14 cellular contexts compared by ENCODE assay signal in genomic region chr6:158017621-158018369, GRCh38. TPM values are rescaled to one million over a fixed set of nuclear protein-coding genes. Genes with fewer than 3 reads are reported as not detected.
DNase-seq lines count a peak whose midpoint lies in the region; ATAC-seq, FAIRE-seq and TF ChIP-seq lines count a peak whose summit lies in the region.
"Had no signal": no experiment of that assay in that cellular context is flagged by ENCODE, and none has a peak within 500 bp of the region (broad histone marks: within the 10 kb centered on the region; RNA-seq: fewer than 3 reads in every experiment).

No MANE protein-coding gene starts in this region.

- H3K4me3 ChIP-seq in Panc1 (ENCODE audit: low read depth in 2 of 2, low read length in 2 of 2) (no peak overlapping the region), HepG2 (replicated peaks in 1 of 3; ENCODE audit: insufficient read depth in 1 of 3, low read depth in 2 of 3, low read length in 3 of 3) (no peak overlapping the region)
- H3K4me3 ChIP-seq: prostate gland had no signal

- H3K36me3 Mint-ChIP-seq in HFFc6 (ENCODE audit: low read depth) = peaks cover 20% of the 10 kb centered on the region; the same call in 1 of the 2 replicates

- no peaks in the 10 kb centered on the region; the same call in 1 of the 2 replicates for H3K36me3 ChIP-seq in Panc1 (ENCODE audit: control insufficient read depth, insufficient read depth, low read length)
- peaks cover 41 to 69% of the 10 kb centered on the region in 2 experiments for H3K36me3 ChIP-seq in HepG2 (replicated peaks in 1 of 2; ENCODE audit: control insufficient read depth in 1 of 2, insufficient read depth in 2 of 2, low read length in 2 of 2)
- H3K36me3 ChIP-seq: prostate gland had no signal

- no peaks in the 10 kb centered on the region for H4K20me1 ChIP-seq in HepG2 (ENCODE audit: insufficient read depth, low read length)

- no peaks in the 10 kb centered on the region for H3K27me3 Mint-ChIP-seq in HFFc6 (ENCODE audit: insufficient read depth)
- H3K27me3 Mint-ChIP-seq: activated naive CD4-positive, alpha-beta T cell treated with anti-CD3 and anti-CD28 coated beads, Interleukin-2, amount 10 ng/mL, durations not matched to agents 7 days and 5 days; CD4-positive, CD25-positive, alpha-beta regulatory T cell had no signal

- no peaks in the 10 kb centered on the region for H3K9me3 Mint-ChIP-seq in HFFc6
- H3K9me3 Mint-ChIP-seq: activated naive CD4-positive, alpha-beta T cell treated with anti-CD3 and anti-CD28 coated beads, Interleukin-2, amount 10 ng/mL, durations not matched to agents 7 days and 5 days; CD4-positive, CD25-positive, alpha-beta regulatory T cell had no signal

- TF ChIP-seq RAD21 in HepG2 (CRISPR knock-in tag; IDR thresholded peaks at IDR 0.05) = no peak

- peaks cover 91% of the 10 kb centered on the region for H3K79me2 ChIP-seq in HepG2 (ENCODE audit: insufficient read depth, low read length)

- peaks cover 46% of the 10 kb centered on the region for H3K4me1 Mint-ChIP-seq in HFFc6 (ENCODE audit: low read depth)

- no peak overlapping the region for H3K9ac ChIP-seq in HepG2 (ENCODE audit: insufficient read depth, low read depth, low read length)

- POLR2A ChIA-PET in Panc1 (lab: Charles Lee) (interaction anchor here (0.6 kb wide), 1 partner anchor 1727 kb away, joined by 7 read pairs; no protein-coding TSS in a partner anchor), HepG2 (lab: Yijun Ruan, JAX) (interaction anchor here (11.3 kb wide), 1 partner anchor 34 kb away, joined by 345 read pairs; the partner anchor contains the start of gene SYNJ2)

- no peak overlapping the region for H2AFZ ChIP-seq in HepG2 (ENCODE audit: low read length)

- H3K4me3 Mint-ChIP-seq in HFFc6 = no peak overlapping the region
- H3K4me3 Mint-ChIP-seq: activated naive CD4-positive, alpha-beta T cell treated with anti-CD3 and anti-CD28 coated beads, Interleukin-2, amount 10 ng/mL, durations not matched to agents 7 days and 5 days; CD4-positive, CD25-positive, alpha-beta regulatory T cell had no signal

- no peak overlapping the region for H3K27ac Mint-ChIP-seq in HFFc6
- H3K27ac Mint-ChIP-seq: activated naive CD4-positive, alpha-beta T cell treated with anti-CD3 and anti-CD28 coated beads, Interleukin-2, amount 10 ng/mL, durations not matched to agents 7 days and 5 days; CD4-positive, CD25-positive, alpha-beta regulatory T cell had no signal

- CTCF ChIA-PET in Panc1 (lab: Charles Lee) = no interaction called here
- CTCF ChIA-PET in HepG2 (lab: Yijun Ruan, JAX; ENCODE audit: low intra/inter-chr PET ratio, low total read pairs) = no interaction called here

- no peak for FAIRE-seq in HepG2 (lab: Jason Lieb, UNC)

- no peak for TF ChIP-seq CTCF in Panc1 (IDR thresholded peaks at IDR 0.05)
- no peak for TF ChIP-seq CTCF in HepG2 (CRISPR knock-in tag; IDR thresholded peaks at IDR 0.05)
- TF ChIP-seq CTCF in HFFc6 (IDR thresholded peaks at IDR 0.05) = no peak

- H3K27me3 ChIP-seq in Panc1 (ENCODE audit: control insufficient read depth, insufficient read depth, low read length) (no peaks in the 10 kb centered on the region), HepG2 (ENCODE audit: control insufficient read depth in 1 of 2, insufficient read depth in 2 of 2, low read length in 2 of 2) (no peaks in the 10 kb centered on the region)

- intact Hi-C loops in Panc1 (cut with micrococcal nuclease; ENCODE audit: unreplicated experiment) (no loop called here), HepG2 (cut with micrococcal nuclease; ENCODE audit: unreplicated experiment) (no loop called here)

- H3K9me3 ChIP-seq in Panc1 (ENCODE audit: control insufficient read depth, insufficient read depth, low read depth, low read length) = no peaks in the 10 kb centered on the region
- H3K9me3 ChIP-seq in HepG2 (ENCODE audit: low read length) = no peaks in the 10 kb centered on the region
- H3K9me3 ChIP-seq: prostate gland had no signal

- DNase-seq in Panc1 (ENCODE audit: low read depth, low spot score) = no peak
- no peak for DNase-seq in HepG2 (ENCODE audit: low spot score)
- no peak for DNase-seq in substantia nigra (lab: John Stamatoyannopoulos, UW)
- DNase-seq in SK-N-DZ (ENCODE audit: low spot score) = no peak
- DNase-seq in dedifferentiated amniotic fluid mesenchymal stem cell (ENCODE audit: extremely low spot score) = no peak
- DNase-seq in HFFc6 = no peak
- DNase-seq: activated naive CD4-positive, alpha-beta T cell treated with anti-CD3 and anti-CD28 coated beads, Interleukin-2, amount 10 ng/mL, durations not matched to agents 7 days and 5 days; CD4-positive, CD25-positive, alpha-beta regulatory T cell; NCI-H345; RPMI8226; stimulated activated CD4-positive, alpha-beta T cell treated with anti-CD3 and anti-CD28 coated beads, Interleukin-2, amount 100 ng/mL, for 24 hours; T-helper 9 cell had no signal

- TF ChIP-seq EP300 in HepG2 (IDR thresholded peaks at IDR 0.05; ENCODE audit: low read depth in 2 of 2, low read length in 2 of 2) (no peak), HepG2 (CRISPR knock-in tag; IDR thresholded peaks at IDR 0.05; ENCODE audit: borderline replicate concordance) (no peak)

- H3K27ac ChIP-seq in Panc1 (ENCODE audit: low read length) (peak overlapping the region; percentile 63; the same call in 1 of the 2 replicates), cingulate gyrus (ENCODE audit: low read depth, low read length) (peak overlapping the region; percentile 83), HepG2 (ENCODE audit: extremely low read length, insufficient read depth, low read length) (peak overlapping the region; percentile 18), substantia nigra (ENCODE audit: low read depth, low read length, poor library complexity, severe bottlenecking) (peak overlapping the region; percentile 99)
- H3K27ac ChIP-seq: prostate gland had no signal

- peaks cover 48% of the 10 kb centered on the region for H3K4me1 ChIP-seq in Panc1 (ENCODE audit: control insufficient read depth, insufficient read depth, low read length)
- H3K4me1 ChIP-seq in HepG2 (ENCODE audit: insufficient read depth, low read length) = peaks cover 70% of the 10 kb centered on the region
- H3K4me1 ChIP-seq: prostate gland had no signal

- TF ChIP-seq POLR2A in HepG2 (IDR thresholded peaks at IDR 0.05; ENCODE audit: insufficient read depth in 1 of 2, low read depth in 2 of 2, low read length in 2 of 2) = no peak

- ATAC-seq in Panc1 (no peak), HepG2 (no peak)

- no peak overlapping the region for H3K4me2 ChIP-seq in HepG2 (ENCODE audit: low read depth, low read length)

- in situ Hi-C loops in Panc1 (cut with HindIII; ENCODE audit: low pct_unique_long_range_greater_than_20kb, low sequenced_read_pairs) (no loop called here), HepG2 (cut with HindIII; ENCODE audit: extremely low pct_ligation_motif_present, low pct_unique_long_range_greater_than_20kb) (no loop called here)

- WGBS in HepG2 (ENCODE audit: low lambda C conversion rate) = 98% methylated on average over 20 of the region's 21 CpGs

- BruUV-seq in Panc1 (replicated peaks; lab: Mats Ljungman, UMichigan) (no TSS peak), HepG2 (replicated peaks; lab: Mats Ljungman, UMichigan) (no TSS peak)

TF ChIP-seq in HepG2, 621 proteins besides CTCF, POLR2A, EP300 and RAD21 (continues in another document):
- no peak for TF ChIP-seq NCOR1 (IDR thresholded peaks at IDR 0.05; ENCODE audit: borderline replicate concordance, low read length)

RNA-seq across cellular contexts. Expression of gene SYNJ2, which starts 36.1 kb away (rescaled TPM):
- 70.0 TPM for total RNA-seq in Panc1 (2021; ENCODE audit: unreplicated experiment)
- 38.7 TPM for polyA plus RNA-seq in Panc1 (2012; ENCODE audit: insufficient read length)
- total RNA-seq in HepG2 (2016; rRNA removed; fragmentation: Illumina TruSeq; extraction: Trizol) = 39.0 and 39.1 TPM in 2 replicates
- total RNA-seq in HepG2 (2016; cell fraction: cytosol; rRNA removed; fragmentation: Illumina TruSeq; extraction: Trizol; ENCODE audit: low read depth) = 50.4 and 51.2 TPM in 2 replicates
- total RNA-seq in HepG2 (2016; cell fraction: insoluble cytoplasmic fraction; rRNA removed; fragmentation: Illumina TruSeq; extraction: Trizol) = 32.6 and 44.6 TPM in 2 replicates
- total RNA-seq in HepG2 (2016; cell fraction: membrane; rRNA removed; fragmentation: Illumina TruSeq; extraction: Trizol) = 52.4 and 52.9 TPM in 2 replicates
- total RNA-seq in HepG2 (2016; cell fraction: nucleus; rRNA removed; fragmentation: Illumina TruSeq; extraction: Trizol) = 33.3 and 38.2 TPM in 2 replicates
- 57.6 and 59.5 TPM in 2 replicates for polyA plus RNA-seq in HepG2 (2011; rRNA removed)
- 44.7 and 49.0 TPM in 2 replicates for polyA plus RNA-seq in HepG2 (2011; cell fraction: cytosol; rRNA removed)
- polyA plus RNA-seq in HepG2 (2011; cell fraction: nucleus; rRNA removed) = 85.9 and 86.7 TPM in 2 replicates
- polyA plus RNA-seq in HepG2 (2012) = 53.7 and 59.9 TPM in 2 replicates
- polyA plus RNA-seq in HepG2 (2016; cell fraction: cytosol; fragmentation: Illumina TruSeq; extraction: Trizol; ENCODE audit: low read depth) = 53.0 and 54.8 TPM in 2 replicates
- 28.2 and 29.0 TPM in 2 replicates for polyA plus RNA-seq in HepG2 (2016; cell fraction: insoluble cytoplasmic fraction; fragmentation: Illumina TruSeq; extraction: Trizol; ENCODE audit: low read depth)
- polyA plus RNA-seq in HepG2 (2016; cell fraction: membrane; fragmentation: Illumina TruSeq; extraction: Trizol; ENCODE audit: low read depth) = 41.5 and 42.8 TPM in 2 replicates
- polyA plus RNA-seq in HepG2 (2016; cell fraction: nucleus; fragmentation: Illumina TruSeq; extraction: Trizol; ENCODE audit: insufficient read depth, low read depth) = 49.3 and 52.0 TPM in 2 replicates
- polyA minus RNA-seq in HepG2 (2011; rRNA and poly(A)+ RNA removed; ENCODE audit: low replicate concordance) = 21.9 and 161 TPM in 2 replicates
- polyA minus RNA-seq in HepG2 (2011; cell fraction: cytosol; rRNA and poly(A)+ RNA removed) = 57.2 and 71.5 TPM in 2 replicates
- 135 and 148 TPM in 2 replicates for polyA minus RNA-seq in HepG2 (2011; cell fraction: nucleus; rRNA and poly(A)+ RNA removed)
- 0.82 and 1.5 TPM in 2 replicates for polyA plus RNA-seq in SK-N-DZ (2014; cell fraction: cytosol; rRNA removed)
- polyA plus RNA-seq in SK-N-DZ (2014; cell fraction: nucleus; rRNA removed) = 0.77 and 1.4 TPM in 2 replicates
- total RNA-seq in HFFc6 (2021; fragmentation: NEBNext Ultra II Directional; extraction: Animal tissue kit (Norgen Biotek cat#: 25700)) = 10 to 100 TPM; 31.8 to 46.4 (median 41.3) TPM

Comparison
In these comparisons a context has a peak if more than half of its experiments do, and no peak if none do; other contexts are left out.
1. H3K27ac ChIP-seq: peak in every context shown above with its lines; median percentile 99 in substantia nigra; 83 in cingulate gyrus; 63 in Panc1; 18 in HepG2.